ENCODE assay signal across 8 cellular contexts in the genomic region with DNA sequence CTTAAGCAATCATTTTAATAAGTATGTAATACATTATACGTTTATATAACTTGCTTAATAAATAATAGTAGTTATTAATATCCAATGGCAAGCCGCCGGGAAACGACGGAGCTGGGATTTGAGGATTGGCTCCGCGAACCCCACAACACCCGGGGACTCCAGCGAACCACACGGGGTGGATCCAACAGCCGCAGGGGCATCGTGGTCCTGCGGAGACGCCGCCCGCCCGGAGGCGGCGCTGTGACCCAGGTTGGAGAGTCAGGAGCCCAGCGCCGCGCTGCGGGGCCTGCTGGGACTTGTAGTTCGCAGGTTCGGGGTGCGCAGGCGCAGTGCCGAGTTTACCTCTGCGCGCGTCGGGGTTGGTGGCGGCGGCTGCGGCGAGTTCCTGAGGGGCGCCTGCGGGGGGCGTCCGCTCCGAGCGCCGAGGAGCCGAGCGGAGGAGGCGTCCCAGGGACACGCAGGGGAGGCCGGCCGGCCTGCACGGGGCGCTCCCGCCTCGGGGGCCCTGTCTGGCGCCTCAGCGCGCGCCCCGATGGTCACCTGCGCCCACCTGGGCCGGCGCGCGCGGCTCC. TPM values are rescaled to one million over a fixed set of nuclear protein-coding genes. Genes with fewer than 3 reads are reported as not detected.
DNase-seq lines count a peak whose midpoint lies in the region; ATAC-seq and FAIRE-seq lines count a peak whose summit lies in the region.

ZNF554 (plus strand) TSS at position 329 of the 572 bp plus-strand sequence; CDS start at position 533, 204 bp downstream.

- no peaks in the 10 kb centered on the region for H3F3A ChIP-seq in GM23248 (ENCODE audit: insufficient read depth)

- H3K4me3 Mint-ChIP-seq in naive thymus-derived CD8-positive, alpha-beta T cell = peak within 1 kb of the TSS; percentile 81 to 93 (median 87)
- H3K4me3 Mint-ChIP-seq in stimulated activated naive B cell treated with anti-CD40 and anti-IgM and Interleukin-4, amounts not matched to agents 10 μg/mL and 1 μg/mL and 100 μg/mL, for 72 hours = peak within 1 kb of the TSS; percentile 90 to 95

- no peaks in the 10 kb centered on the region for H3K9me3 ChIP-seq in GM23248 (ENCODE audit: low read depth)

- H3K27ac ChIP-seq in GM23248 = no peak within 1 kb of the TSS

- no peaks in the 10 kb centered on the region for H3K27me3 ChIP-seq in GM23248 (replicated peaks; ENCODE audit: insufficient read depth)

- ATAC-seq in naive thymus-derived CD8-positive, alpha-beta T cell = peak; percentile 93 to 94
- peak; percentile 95 to 96 for ATAC-seq in stimulated activated naive B cell treated with anti-CD40 and anti-IgM and Interleukin-4, amounts not matched to agents 10 μg/mL and 1 μg/mL and 100 μg/mL, for 72 hours (replicated peaks)

- H3K36me3 Mint-ChIP-seq in naive thymus-derived CD8-positive, alpha-beta T cell = peaks cover 0 to 1% (median 0%) of the 10 kb centered on the region in 3 donors
- peaks cover 15% of the 10 kb centered on the region in 2 donors for H3K36me3 Mint-ChIP-seq in stimulated activated naive B cell treated with anti-CD40 and anti-IgM and Interleukin-4, amounts not matched to agents 10 μg/mL and 1 μg/mL and 100 μg/mL, for 72 hours

- peak within 1 kb of the TSS; percentile 79 for H2AFZ ChIP-seq in GM23248

- H3K4me2 ChIP-seq in GM23248 (ENCODE audit: unreplicated experiment) = peak within 1 kb of the TSS; percentile 94

- peak within 1 kb of the TSS; percentile 77 for H3K4me3 ChIP-seq in GM23248

- H3K9ac ChIP-seq in GM23248 = peak within 1 kb of the TSS; percentile 78

- DNase-seq in EH (ENCODE audit: low read depth) (peak; percentile 93), GM23248 (peak; percentile 96), Kasumi-1 (lab: John Stamatoyannopoulos, UW) (peak; percentile 93), RCC 7860 (ENCODE audit: low spot score) (peak; percentile 83), fibroblast of peridontal ligament (ENCODE audit: extremely low read depth) (peak; percentile 93)
- DNase-seq in activated T-helper 1 cell treated with anti-CD3 and anti-CD28 coated beads, Interleukin-2, amount 50 U/mL, for 16 hours (ENCODE audit: low read depth in 1 of 2, low spot score in 1 of 2) = peak; percentile 97 to 98
- peak; percentile 96 to 100 (median 99) for DNase-seq in naive thymus-derived CD8-positive, alpha-beta T cell
- DNase-seq in stimulated activated naive B cell treated with anti-CD40 and anti-IgM and Interleukin-4, amounts not matched to agents 10 μg/mL and 1 μg/mL and 100 μg/mL, for 72 hours = peak; percentile 94

- H3K4me1 Mint-ChIP-seq in naive thymus-derived CD8-positive, alpha-beta T cell = peaks cover 0 to 14% (median 6%) of the 10 kb centered on the region in 4 donors
- peaks cover 10 to 20% of the 10 kb centered on the region in 2 donors for H3K4me1 Mint-ChIP-seq in stimulated activated naive B cell treated with anti-CD40 and anti-IgM and Interleukin-4, amounts not matched to agents 10 μg/mL and 1 μg/mL and 100 μg/mL, for 72 hours

- H3K9me2 ChIP-seq in GM23248 (ENCODE audit: insufficient read depth) = no peaks in the 10 kb centered on the region

- H3K79me2 ChIP-seq in GM23248 (ENCODE audit: insufficient read depth) = no peaks in the 10 kb centered on the region

- peak; percentile 23 for FAIRE-seq in RCC 7860 (lab: Jason Lieb, UNC)

- POLR2A ChIA-PET in naive thymus-derived CD8-positive, alpha-beta T cell (lab: Charles Lee) = interaction anchor here (0.6 to 2.0 kb wide), 5 partner anchors 12 to 123 kb away, joined by 3 to 11 read pairs (median 3); partner anchors contain the start of genes SGTA and ZNF555

- 1 to 2% methylated on average over 37 to 57 of the region's 64 CpGs for WGBS in GM23248 (ENCODE audit: low coverage in 1 of 2, low lambda C conversion rate in 2 of 2, missing lambda C conversion rate in 2 of 2), 2 experiments

- H3K27me3 Mint-ChIP-seq in naive thymus-derived CD8-positive, alpha-beta T cell = no peaks in the 10 kb centered on the region
- H3K27me3 Mint-ChIP-seq in stimulated activated naive B cell treated with anti-CD40 and anti-IgM and Interleukin-4, amounts not matched to agents 10 μg/mL and 1 μg/mL and 100 μg/mL, for 72 hours = no peaks in the 10 kb centered on the region

- in situ Hi-C loops in GM23248 (cut with MboI) = no loop called here

- H3K9me3 Mint-ChIP-seq in naive thymus-derived CD8-positive, alpha-beta T cell = no peaks in the 10 kb centered on the region
- peaks cover 4 to 5% of the 10 kb centered on the region in 2 donors for H3K9me3 Mint-ChIP-seq in stimulated activated naive B cell treated with anti-CD40 and anti-IgM and Interleukin-4, amounts not matched to agents 10 μg/mL and 1 μg/mL and 100 μg/mL, for 72 hours

- no peaks in the 10 kb centered on the region for H4K20me1 ChIP-seq in GM23248 (ENCODE audit: insufficient read depth)

- no peaks in the 10 kb centered on the region for H3K36me3 ChIP-seq in GM23248 (ENCODE audit: low read depth)

- peak within 1 kb of the TSS in 8 of 10 donors; percentile 39 to 87 (median 76) for H3K27ac Mint-ChIP-seq in naive thymus-derived CD8-positive, alpha-beta T cell
- peak within 1 kb of the TSS; percentile 86 for H3K27ac Mint-ChIP-seq in stimulated activated naive B cell treated with anti-CD40 and anti-IgM and Interleukin-4, amounts not matched to agents 10 μg/mL and 1 μg/mL and 100 μg/mL, for 72 hours

- no peaks in the 10 kb centered on the region for H3K4me1 ChIP-seq in GM23248 (ENCODE audit: insufficient read depth)

RNA-seq across cellular contexts. Expression of gene ZNF554, which starts in this region (rescaled TPM):
- 2.9 and 3.0 TPM in 2 replicates for total RNA-seq in GM23248 (2014; rRNA removed; shearing (Covaris generic))
- polyA plus RNA-seq in GM23248 (2016; fragmentation: Nextera tagmentation; extraction: Ambion mirVana) = 1.4 and 2.2 TPM in 2 replicates
- total RNA-seq in naive thymus-derived CD8-positive, alpha-beta T cell = 1 to 10 TPM; 7.6 to 7.8 TPM
- 1 to 10 TPM; 3.6 to 8.3 (median 4.5) TPM for polyA plus RNA-seq in naive thymus-derived CD8-positive, alpha-beta T cell
